1 cellular context compared by ENCODE assay signal in the genomic region with DNA sequence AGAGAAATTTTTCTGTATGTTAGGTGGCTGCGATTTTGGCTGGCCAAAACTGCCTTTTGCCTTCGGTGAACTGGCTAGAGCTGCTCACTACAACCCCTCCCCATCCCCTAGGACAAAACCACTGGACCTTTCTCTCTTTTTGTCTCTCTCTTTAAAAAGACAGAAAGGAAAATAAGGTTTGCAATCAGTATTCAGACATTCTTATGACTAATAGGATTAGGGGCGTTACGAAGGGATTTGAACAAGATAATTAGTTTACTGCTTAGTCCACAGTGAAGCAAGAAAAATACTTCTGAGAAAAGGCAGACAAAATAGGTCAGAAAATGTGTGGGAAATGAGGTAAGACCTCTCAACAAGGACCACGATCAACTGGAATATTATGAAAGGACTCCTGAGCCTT.
TF ChIP-seq lines count a peak whose summit lies in the region.

No MANE protein-coding gene starts in this region.

TF ChIP-seq in SK-N-SH, 30 proteins besides CTCF, POLR2A, EP300 and RAD21 (continued from another document):
- TF ChIP-seq ZBTB33 (IDR thresholded peaks at IDR 0.05; ENCODE audit: borderline replicate concordance, low read depth) (no peak), RXRA (IDR thresholded peaks at IDR 0.05; ENCODE audit: borderline replicate concordance, low read depth) (no peak), MXI1 (IDR thresholded peaks at IDR 0.05; ENCODE audit: low read depth, low read length) (no peak), GABPA (IDR thresholded peaks at IDR 0.05; ENCODE audit: low read depth) (no peak), NFIC (IDR thresholded peaks at IDR 0.05; ENCODE audit: borderline replicate concordance) (no peak), TEAD4 (IDR thresholded peaks at IDR 0.05; ENCODE audit: borderline replicate concordance, insufficient read depth) (no peak)
- TF ChIP-seq, protein P1, sequence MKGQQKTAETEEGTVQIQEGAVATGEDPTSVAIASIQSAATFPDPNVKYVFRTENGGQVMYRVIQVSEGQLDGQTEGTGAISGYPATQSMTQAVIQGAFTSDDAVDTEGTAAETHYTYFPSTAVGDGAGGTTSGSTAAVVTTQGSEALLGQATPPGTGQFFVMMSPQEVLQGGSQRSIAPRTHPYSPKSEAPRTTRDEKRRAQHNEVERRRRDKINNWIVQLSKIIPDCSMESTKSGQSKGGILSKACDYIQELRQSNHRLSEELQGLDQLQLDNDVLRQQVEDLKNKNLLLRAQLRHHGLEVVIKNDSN (IDR thresholded peaks at IDR 0.05; ENCODE audit: borderline replicate concordance, low read depth), result no peak
TF ChIP-seq in SK-N-SH: peak in this region for 0.
